In the genomic region with DNA sequence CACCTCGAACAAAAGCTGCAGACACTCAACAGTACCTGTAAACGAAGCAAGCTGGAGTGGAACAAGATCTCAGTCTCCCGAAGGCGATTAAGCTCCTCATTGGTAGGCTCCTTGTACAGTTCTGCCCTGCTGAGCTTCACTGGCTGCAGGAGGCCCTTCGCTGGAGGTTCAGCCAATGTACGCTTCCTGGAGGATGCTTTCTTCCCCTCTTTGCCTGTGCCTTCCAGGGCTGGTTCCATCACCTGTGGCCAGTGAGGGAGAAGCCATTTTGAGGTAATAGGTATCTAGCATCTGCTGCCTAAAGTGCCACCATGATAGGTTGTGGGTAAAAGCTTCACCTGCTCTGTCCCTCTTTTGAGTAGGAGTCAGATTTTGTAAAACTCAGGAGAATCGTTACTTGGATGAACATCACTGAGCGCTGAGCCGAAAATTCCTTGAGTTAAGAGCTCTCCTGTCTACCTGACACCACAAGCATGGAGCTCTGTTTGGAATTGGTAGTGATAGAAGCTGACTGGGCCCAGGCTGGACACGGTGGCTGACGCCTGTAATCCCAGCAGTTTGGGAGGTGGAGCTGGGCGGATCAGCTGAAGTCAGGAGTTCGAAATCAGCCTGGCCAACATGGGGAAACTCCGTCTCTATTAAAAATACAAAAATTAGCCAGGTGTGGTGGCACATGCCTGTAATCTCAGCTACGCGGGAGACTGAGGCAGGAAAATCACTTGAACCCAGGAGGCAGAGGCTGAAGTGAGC, we compare ENCODE assay signal across 8 cellular contexts. TPM values are rescaled to one million over a fixed set of nuclear protein-coding genes. Genes with fewer than 3 reads are reported as not detected.
A peak's percentile ranks its signal among the peaks of the same experiment; 100 is the strongest.
DNase-seq lines count a peak whose midpoint lies in the region; ATAC-seq and TF ChIP-seq lines count a peak whose summit lies in the region.

No MANE protein-coding gene starts in this region.

- no peak for DNase-seq in cardiac muscle cell (ENCODE audit: low read depth in 1 of 2, low spot score in 1 of 2)
- DNase-seq in Right ventricle myocardium superior, result no peak
- DNase-seq in activated naive CD8-positive, alpha-beta T cell treated with anti-CD3 and anti-CD28 coated beads for 36 hours, result no peak
- DNase-seq in left lobe of liver (ENCODE audit: low spot score), result peak; percentile 30
- peak; percentile 37 for DNase-seq in upper lobe of right lung
- no peak for DNase-seq in testis

- peak overlapping the region; percentile 81 for H3K4me3 ChIP-seq in cardiac muscle cell
- peak overlapping the region; percentile 99 for H3K4me3 ChIP-seq in upper lobe of right lung
- H3K4me3 ChIP-seq in testis, result no peak overlapping the region

- H3K4me1 Mint-ChIP-seq in activated naive CD8-positive, alpha-beta T cell treated with anti-CD3 and anti-CD28 coated beads for 36 hours, result peaks cover 18% of the 10 kb centered on the region

- H3K27ac ChIP-seq in cardiac muscle cell (no peak overlapping the region), upper lobe of right lung (no peak overlapping the region), testis (no peak overlapping the region)

- H3K4me1 ChIP-seq in cardiac muscle cell (ENCODE audit: low read depth) (peaks cover 3% of the 10 kb centered on the region), upper lobe of right lung (peaks cover 25% of the 10 kb centered on the region), testis (peaks cover 14% of the 10 kb centered on the region)

- intact Hi-C loops in Right ventricle myocardium superior (cut with DNase I) (no loop called here), upper lobe of right lung (cut with DNase I) (no loop called here), testis (cut with DNase I; ENCODE audit: low total_unique reads) (no loop called here)

- H3K36me3 ChIP-seq in cardiac muscle cell, result peaks cover 17% of the 10 kb centered on the region
- H3K36me3 ChIP-seq in upper lobe of right lung, result peaks cover 46% of the 10 kb centered on the region
- H3K36me3 ChIP-seq in testis (ENCODE audit: low read depth, missing control alignments), result no peaks in the 10 kb centered on the region

- TF ChIP-seq POLR2A in testis (IDR thresholded peaks at IDR 0.05), result no peak

- H3K9me3 ChIP-seq in cardiac muscle cell (ENCODE audit: low read depth) (no peaks in the 10 kb centered on the region), upper lobe of right lung (no peaks in the 10 kb centered on the region), testis (no peaks in the 10 kb centered on the region)

- no peaks in the 10 kb centered on the region for H3K27me3 Mint-ChIP-seq in activated naive CD8-positive, alpha-beta T cell treated with anti-CD3 and anti-CD28 coated beads for 36 hours

- TF ChIP-seq CTCF in cardiac muscle cell (IDR thresholded peaks at IDR 0.05; ENCODE audit: low read depth, low read length) (no peak), upper lobe of right lung (IDR thresholded peaks at IDR 0.05) (no peak), testis (IDR thresholded peaks at IDR 0.05) (no peak)

- H3K9me3 Mint-ChIP-seq in activated naive CD8-positive, alpha-beta T cell treated with anti-CD3 and anti-CD28 coated beads for 36 hours, result no peaks in the 10 kb centered on the region

- H3K27me3 ChIP-seq in cardiac muscle cell (no peaks in the 10 kb centered on the region), upper lobe of right lung (no peaks in the 10 kb centered on the region), testis (no peaks in the 10 kb centered on the region)

- WGBS in testis, 2 donors, result 75 to 82% methylated on average over 11 to 16 of the region's 16 CpGs

- peak overlapping the region; percentile 97 for H3K4me3 Mint-ChIP-seq in activated naive CD8-positive, alpha-beta T cell treated with anti-CD3 and anti-CD28 coated beads for 36 hours

- ATAC-seq in Right ventricle myocardium superior (ENCODE audit: poor library complexity), result no peak
- ATAC-seq in left lobe of liver, result no peak
- no peak for ATAC-seq in upper lobe of right lung
- ATAC-seq in HG03045 (IDR thresholded peaks at IDR 0.05; ENCODE audit: unreplicated experiment), result no peak
- ATAC-seq in GM18519 (IDR thresholded peaks at IDR 0.05; ENCODE audit: low FRiP score, unreplicated experiment), result no peak

- peak overlapping the region; percentile 16 for H3K27ac Mint-ChIP-seq in activated naive CD8-positive, alpha-beta T cell treated with anti-CD3 and anti-CD28 coated beads for 36 hours

- peaks cover 29% of the 10 kb centered on the region for H3K36me3 Mint-ChIP-seq in activated naive CD8-positive, alpha-beta T cell treated with anti-CD3 and anti-CD28 coated beads for 36 hours

RNA-seq across cellular contexts. Expression of a gene that starts 1.4 kb away (rescaled TPM):
- total RNA-seq in cardiac muscle cell, result 17.2 and 20.6 TPM in 2 replicates
- polyA plus RNA-seq in cardiac muscle cell, result 9.0 and 18.6 TPM in 2 replicates
- 13.0 TPM for total RNA-seq in Right ventricle myocardium superior
- 10 to 100 TPM; 80.8 to 82.2 TPM for total RNA-seq in activated naive CD8-positive, alpha-beta T cell treated with anti-CD3 and anti-CD28 coated beads for 36 hours
- 15.3 TPM for total RNA-seq in left lobe of liver
- 36.4 TPM for total RNA-seq in upper lobe of right lung
- 10 to 100 TPM; 40.4 to 45.4 TPM for total RNA-seq in testis
- polyA plus RNA-seq in testis (ENCODE audit: insufficient read depth, low read depth, low replicate concordance), result 51.6 TPM

RNA-seq across cellular contexts. Expression of a gene that starts 25.0 kb away (rescaled TPM):
- total RNA-seq in cardiac muscle cell (6.8 and 6.9 TPM in 2 replicates), Right ventricle myocardium superior (16.3 TPM), left lobe of liver (89.5 TPM), upper lobe of right lung (352 TPM), testis (1 to 10 TPM; 4.6 to 9.0 TPM)
- polyA plus RNA-seq in cardiac muscle cell (7.2 and 9.0 TPM in 2 replicates), testis (ENCODE audit: insufficient read depth, low read depth, low replicate concordance) (6.3 TPM)
- 1 to 10 TPM; 2.3 to 2.9 TPM for total RNA-seq in activated naive CD8-positive, alpha-beta T cell treated with anti-CD3 and anti-CD28 coated beads for 36 hours

RNA-seq across cellular contexts. Expression of a gene that starts 51.7 kb away (rescaled TPM):
- total RNA-seq in cardiac muscle cell, result 0.80 TPM in 1 of 2 replicates, not detected in the other
- polyA plus RNA-seq in cardiac muscle cell, result 1.8 and 2.4 TPM in 2 replicates
- total RNA-seq in Right ventricle myocardium superior, result not detected
- total RNA-seq in activated naive CD8-positive, alpha-beta T cell treated with anti-CD3 and anti-CD28 coated beads for 36 hours, result under 1 TPM; 0.14 to 0.56 TPM
- total RNA-seq in left lobe of liver, result 0.40 TPM
- 1.2 TPM for total RNA-seq in upper lobe of right lung
- 10 to 100 TPM; 33.6 to 49.4 TPM for total RNA-seq in testis
- polyA plus RNA-seq in testis (ENCODE audit: insufficient read depth, low read depth, low replicate concordance), result 6.3 TPM

Comparison
In these comparisons a context has a peak if more than half of its experiments do, and no peak if none do; other contexts are left out.
1. DNase-seq: peak in left lobe of liver (single experiment) and upper lobe of right lung (single experiment); none in cardiac muscle cell (0 of 2), Right ventricle myocardium superior (single experiment), activated naive CD8-positive, alpha-beta T cell treated with anti-CD3 and anti-CD28 coated beads for 36 hours (single experiment) and testis (single experiment).
2. H3K4me3 ChIP-seq: peak in cardiac muscle cell (single experiment) and upper lobe of right lung (single experiment); none in testis (0 of 2).
3. RNA of a gene that starts 51.7 kb away (total RNA-seq): 33.6 to 49.4 TPM in testis; 1.2 TPM in upper lobe of right lung (single experiment), 0.80 TPM in cardiac muscle cell, 0.14 to 0.56 TPM in activated naive CD8-positive, alpha-beta T cell treated with anti-CD3 and anti-CD28 coated beads for 36 hours, 0.40 TPM in left lobe of liver (single experiment) and not detected in Right ventricle myocardium superior (single experiment); every median in the first group is over 10 times any median in the second.